In the genomic region with DNA sequence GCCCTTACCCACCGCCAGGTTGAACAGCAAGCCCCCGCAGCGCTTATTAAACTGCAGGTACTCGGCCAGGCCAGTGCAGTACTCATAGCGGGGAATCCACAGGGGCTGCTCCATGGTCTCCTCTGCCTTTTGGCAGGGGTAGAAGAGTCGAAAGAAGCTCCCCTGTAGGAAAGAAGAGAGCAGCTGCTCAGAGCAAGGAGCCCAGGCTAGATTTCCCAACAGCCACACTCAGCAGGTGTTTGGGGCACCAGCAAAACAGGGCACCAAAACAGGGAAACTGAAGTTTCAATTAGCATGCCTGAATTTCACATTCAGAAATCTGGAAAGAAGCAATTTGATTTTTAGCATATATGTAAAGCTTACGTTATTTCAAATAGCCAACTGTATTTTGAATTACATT, we compare ENCODE assay signal across 17 cellular contexts. TPM values are rescaled to one million over a fixed set of nuclear protein-coding genes. Genes with fewer than 3 reads are reported as not detected.
DNase-seq lines count a peak whose midpoint lies in the region; ATAC-seq and TF ChIP-seq lines count a peak whose summit lies in the region.
"Had no signal": no experiment of that assay in that cellular context is flagged by ENCODE, and none has a peak within 500 bp of the region (broad histone marks: within the 10 kb centered on the region; RNA-seq: fewer than 3 reads in every experiment).

No MANE protein-coding gene starts in this region.

- H3K27me3 Mint-ChIP-seq in activated T-cell treated with anti-CD3 and anti-CD28 coated beads, Interleukin-2, amount 50 U/mL, for 24 hours = no peaks in the 10 kb centered on the region
- no peaks in the 10 kb centered on the region for H3K27me3 Mint-ChIP-seq in central memory CD8-positive, alpha-beta T cell

- H3K9me3 ChIP-seq in KOPT-K1 (ENCODE audit: insufficient read depth, low read length, poor library complexity, severe bottlenecking) = no peaks in the 10 kb centered on the region
- H3K9me3 ChIP-seq in skeletal muscle tissue (ENCODE audit: control insufficient read depth in 3 of 3, low read length in 3 of 3) = no peaks in the 10 kb centered on the region
- no peaks in the 10 kb centered on the region for H3K9me3 ChIP-seq in colonic mucosa
- H3K9me3 ChIP-seq: suprapubic skin had no signal

- peak overlapping the region; percentile 75 for H3K4me3 Mint-ChIP-seq in activated T-cell treated with anti-CD3 and anti-CD28 coated beads, Interleukin-2, amount 50 U/mL, for 24 hours
- H3K4me3 Mint-ChIP-seq in central memory CD8-positive, alpha-beta T cell = peak overlapping the region; percentile 73
- H3K4me3 Mint-ChIP-seq: H9, nephron progenitor cell had no signal

- peaks cover 36% of the 10 kb centered on the region for H3K36me3 Mint-ChIP-seq in activated T-cell treated with anti-CD3 and anti-CD28 coated beads, Interleukin-2, amount 50 U/mL, for 24 hours (ENCODE audit: low read depth)
- H3K36me3 Mint-ChIP-seq in central memory CD8-positive, alpha-beta T cell (ENCODE audit: insufficient read depth) = peaks cover 27% of the 10 kb centered on the region

- peak overlapping the region; percentile 95 for H3K27ac ChIP-seq in KOPT-K1 (ENCODE audit: low read depth, low read length, poor library complexity, severe bottlenecking)
- H3K27ac ChIP-seq in skeletal muscle tissue (ENCODE audit: low read depth, low read length) = peak overlapping the region; percentile 52
- no peak overlapping the region for H3K27ac ChIP-seq in colonic mucosa
- H3K27ac ChIP-seq: suprapubic skin had no signal

- DNase-seq in activated T-cell treated with anti-CD3 and anti-CD28 coated beads, Interleukin-2, amount 50 U/mL, for 24 hours = no peak
- DNase-seq in activated T-cell treated with anti-CD3 and anti-CD28 coated beads for 4 hours = no peak
- DNase-seq in central memory CD8-positive, alpha-beta T cell (ENCODE audit: low spot score in 2 of 2) = no peak
- DNase-seq in lower leg skin (ENCODE audit: low spot score in 2 of 2) = no peak
- no peak for DNase-seq in colonic mucosa
- no peak for DNase-seq in NCI-H510A (lab: John Stamatoyannopoulos, UW)
- DNase-seq: activated CD4-positive, CD25-positive, alpha-beta regulatory T cell treated with anti-CD3 and anti-CD28 coated beads, Interleukin-2, amount 50 U/mL, for 72 hours; dermis blood vessel endothelial cell; H9; NCI-H146; NCI-H446 treated with DMSO at 0.1 percent for 48 hours; nephron progenitor cell; Right ventricle myocardium superior had no signal

- peak overlapping the region; percentile 28 for H3K27ac Mint-ChIP-seq in activated T-cell treated with anti-CD3 and anti-CD28 coated beads, Interleukin-2, amount 50 U/mL, for 24 hours
- H3K27ac Mint-ChIP-seq in central memory CD8-positive, alpha-beta T cell (ENCODE audit: low read depth) = peak overlapping the region; percentile 85

- H3K27me3 ChIP-seq in skeletal muscle tissue (ENCODE audit: control insufficient read depth in 3 of 3, insufficient read depth in 3 of 3, low read length in 3 of 3) = no peaks in the 10 kb centered on the region
- H3K27me3 ChIP-seq in colonic mucosa = no peaks in the 10 kb centered on the region
- H3K27me3 ChIP-seq: suprapubic skin had no signal

- no peak for TF ChIP-seq CTCF in lower leg skin (IDR thresholded peaks at IDR 0.05)
- TF ChIP-seq CTCF in colonic mucosa (IDR thresholded peaks at IDR 0.05) = no peak

- ATAC-seq in central memory CD8-positive, alpha-beta T cell (replicated peaks; ENCODE audit: extremely low read depth, poor library complexity, severe bottlenecking) = no peak

- peak overlapping the region in 2 of 3 donors; percentile 21 to 45 for H3K9ac ChIP-seq in skeletal muscle tissue (ENCODE audit: low read depth in 1 of 3, low read length in 3 of 3)
- H3K9ac ChIP-seq in colonic mucosa (ENCODE audit: low read depth in 2 of 2, low read length in 2 of 2) = no peak overlapping the region

- H3K9me3 Mint-ChIP-seq in activated T-cell treated with anti-CD3 and anti-CD28 coated beads, Interleukin-2, amount 50 U/mL, for 24 hours = no peaks in the 10 kb centered on the region
- H3K9me3 Mint-ChIP-seq in central memory CD8-positive, alpha-beta T cell = no peaks in the 10 kb centered on the region
- H3K9me3 Mint-ChIP-seq: H9, nephron progenitor cell had no signal

- peaks cover 37% of the 10 kb centered on the region for H3K36me3 ChIP-seq in KOPT-K1 (ENCODE audit: insufficient read depth, low read length)
- peaks cover 3 to 14% (median 10%) of the 10 kb centered on the region in 3 donors for H3K36me3 ChIP-seq in skeletal muscle tissue (ENCODE audit: control insufficient read depth in 3 of 3, insufficient read depth in 3 of 3, low read length in 3 of 3)
- no peaks in the 10 kb centered on the region for H3K36me3 ChIP-seq in colonic mucosa

- intact Hi-C loops in lower leg skin (cut with DNase I; ENCODE audit: low total_unique reads) = no loop called here
- intact Hi-C loops in colonic mucosa (cut with DNase I) = no loop called here

- TF ChIP-seq POLR2A in lower leg skin (IDR thresholded peaks at IDR 0.05) = no peak

- H3K4me3 ChIP-seq in skeletal muscle tissue (ENCODE audit: low read length in 3 of 3) = no peak overlapping the region
- H3K4me3 ChIP-seq in lower leg skin (ENCODE audit: low read depth, poor library complexity, severe bottlenecking) = no peak overlapping the region
- H3K4me3 ChIP-seq in colonic mucosa = no peak overlapping the region

- H3K4me1 Mint-ChIP-seq in activated T-cell treated with anti-CD3 and anti-CD28 coated beads, Interleukin-2, amount 50 U/mL, for 24 hours (ENCODE audit: low read depth) = peaks cover 61% of the 10 kb centered on the region
- H3K4me1 Mint-ChIP-seq in central memory CD8-positive, alpha-beta T cell = peaks cover 72% of the 10 kb centered on the region

- 85 to 93% methylated on average over 7 of the region's 7 CpGs for WGBS in lower leg skin, 2 donors

- H3K4me1 ChIP-seq in skeletal muscle tissue (ENCODE audit: control insufficient read depth in 3 of 3, insufficient read depth in 3 of 3, low read length in 3 of 3) = peaks cover 42 to 56% (median 44%) of the 10 kb centered on the region in 3 donors
- H3K4me1 ChIP-seq in colonic mucosa = no peaks in the 10 kb centered on the region
- H3K4me1 ChIP-seq: suprapubic skin had no signal

RNA-seq across cellular contexts. Expression of a gene that starts 8.4 kb away (rescaled TPM):
- total RNA-seq in skeletal muscle tissue (33.9 TPM), lower leg skin (10 to 100 TPM; 11.8 to 23.0 (median 17.1) TPM), colonic mucosa (10 to 100 TPM; 34.8 to 40.8 TPM)

RNA-seq across cellular contexts. Expression of a gene that starts 32.1 kb away (rescaled TPM):
- total RNA-seq in skeletal muscle tissue (0.52 TPM), lower leg skin (1 to 10 TPM in 2 of 4 donors, under 1 TPM in 2; 0.34 to 3.9 (median 2.2) TPM), colonic mucosa (under 1 TPM; 0.05 to 0.29 TPM)
- total RNA-seq: dermis blood vessel endothelial cell; T-helper 2 cell treated with Interferon-gamma antibody and Interleukin-4, amounts not matched to agents 100 ng/mL and 5 ng/mL, for 36 hours had no signal

RNA-seq across cellular contexts. Expression of a gene that starts 56.5 kb away (rescaled TPM):
- under 0.01 TPM for total RNA-seq in skeletal muscle tissue
- total RNA-seq in lower leg skin = 1 to 10 TPM in 1 of 4 donors, under 1 TPM in 3; 0.13 to 1.8 (median 0.42) TPM
- under 1 TPM; 0.27 to 0.42 TPM for total RNA-seq in colonic mucosa
- total RNA-seq: dermis blood vessel endothelial cell; T-helper 2 cell treated with Interferon-gamma antibody and Interleukin-4, amounts not matched to agents 100 ng/mL and 5 ng/mL, for 36 hours had no signal

Comparison
In these comparisons a context has a peak if more than half of its experiments do, and no peak if none do; other contexts are left out.
1. H3K9ac ChIP-seq: peak in skeletal muscle tissue (2 of 3); none in colonic mucosa (0 of 2).